In genomic region chr1:155322953-155323728, GRCh38 we compare ENCODE assay signal across 8 cellular contexts. TPM values are rescaled to one million over a fixed set of nuclear protein-coding genes. Genes with fewer than 3 reads are reported as not detected.
A peak's percentile ranks its signal among the peaks of the same experiment; 100 is the strongest.
DNase-seq lines count a peak whose midpoint lies in the region; ATAC-seq and TF ChIP-seq lines count a peak whose summit lies in the region.

No MANE protein-coding gene starts in this region.

- H3K4me3 ChIP-seq in HL-60 (replicated peaks; ENCODE audit: insufficient read depth, low read length): peak overlapping the region; percentile 94
- peak overlapping the region; percentile 76 for H3K4me3 ChIP-seq in ectodermal cell (ENCODE audit: insufficient read depth, low read depth, low read length)
- H3K4me3 ChIP-seq in lung: peak overlapping the region; percentile 78

- peak; percentile 64 for ATAC-seq in lung (ENCODE audit: insufficient read depth, low FRiP score)

- 0% methylated on average over 58 of the region's 58 CpGs for WGBS in ectodermal cell, 2 experiments
- WGBS in lung, 2 donors: 1% methylated on average over 45 to 58 of the region's 58 CpGs

- H3K27me3 ChIP-seq in HL-60 (ENCODE audit: insufficient read depth, poor library complexity, severe bottlenecking) (no peaks in the 10 kb centered on the region), ectodermal cell (ENCODE audit: control insufficient read depth, insufficient read depth, low read length, poor library complexity, severe bottlenecking) (peaks cover 7% of the 10 kb centered on the region), lung (ENCODE audit: control insufficient read depth, insufficient read depth) (no peaks in the 10 kb centered on the region)

- H3K9me3 ChIP-seq in ectodermal cell (ENCODE audit: control insufficient read depth, low read length): no peaks in the 10 kb centered on the region
- H3K9me3 ChIP-seq in lung (ENCODE audit: control insufficient read depth in 2 of 2, insufficient read depth in 1 of 2, low read length in 1 of 2): no peaks in the 10 kb centered on the region

- DNase-seq in AG20443 (ENCODE audit: low spot score) (peak; percentile 94), GM19238 (ENCODE audit: insufficient read length, low spot score) (peak; percentile 81), HL-60 (ENCODE audit: low read depth in 1 of 2, low spot score in 1 of 2) (peak; percentile 64 to 80), NCI-H82 treated with DMSO at 0.1 percent for 48 hours (lab: John Stamatoyannopoulos, UW; ENCODE audit: unreplicated experiment) (peak; percentile 89), lung (ENCODE audit: low spot score) (peak; percentile 90)
- peak; percentile 63 to 83 for DNase-seq in activated CD8-positive, alpha-beta memory T cell treated with anti-CD3 and anti-CD28 coated beads for 1 hour (ENCODE audit: extremely low read depth in 1 of 2, low read depth in 1 of 2)
- peak; percentile 83 to 85 for DNase-seq in stimulated activated CD4-positive, alpha-beta T cell treated with anti-CD3 and anti-CD28 coated beads, Interleukin-4, amount 100 ng/mL, for 48 hours (ENCODE audit: low read depth in 2 of 2)

- TF ChIP-seq CTCF in HL-60 (IDR thresholded peaks at IDR 0.05; ENCODE audit: insufficient read depth, low read length) (peak; percentile 54), lung (IDR thresholded peaks at IDR 0.05; ENCODE audit: control extremely low read depth, extremely low read depth) (peak; percentile 83)

- peaks cover 8% of the 10 kb centered on the region for H3K36me3 ChIP-seq in ectodermal cell (ENCODE audit: control insufficient read depth, insufficient read depth, low read length)
- peaks cover 2 to 20% of the 10 kb centered on the region in 2 donors for H3K36me3 ChIP-seq in lung (ENCODE audit: control insufficient read depth in 2 of 2, insufficient read depth in 2 of 2, low read length in 2 of 2)

- peak overlapping the region; percentile 87 for H3K27ac ChIP-seq in HL-60 (replicated peaks)
- H3K27ac ChIP-seq in ectodermal cell (ENCODE audit: insufficient read depth, low read depth, low read length, poor library complexity, severe bottlenecking): peak overlapping the region; percentile 91
- peak overlapping the region; percentile 94 to 95 for H3K27ac ChIP-seq in lung (ENCODE audit: low read depth in 1 of 2, low read length in 1 of 2)

- H3K4me1 ChIP-seq in ectodermal cell (ENCODE audit: control insufficient read depth, insufficient read depth, low read length): peaks cover 23% of the 10 kb centered on the region
- peaks cover 0 to 14% of the 10 kb centered on the region in 2 donors for H3K4me1 ChIP-seq in lung (ENCODE audit: control insufficient read depth in 2 of 2, insufficient read depth in 2 of 2, low read length in 2 of 2)

RNA-seq across cellular contexts. Expression of gene RUSC1, which starts 2.4 kb away (rescaled TPM):
- 53.7 TPM for polyA plus RNA-seq in ectodermal cell (2013, experiment 1 of 4)
- polyA plus RNA-seq in ectodermal cell (2013, experiment 2 of 4): 50.2 TPM
- 43.7 TPM for polyA plus RNA-seq in ectodermal cell (2013, experiment 3 of 4)
- polyA plus RNA-seq in ectodermal cell (2013, experiment 4 of 4): 45.8 TPM
- total RNA-seq in lung: 10 to 100 TPM; 25.0 to 37.7 TPM
- polyA plus RNA-seq in lung: 10 to 100 TPM; 18.2 to 20.6 TPM

RNA-seq across cellular contexts. Expression of gene FDPS, which starts 14.5 kb away (rescaled TPM):
- polyA plus RNA-seq in ectodermal cell (2013, experiment 1 of 4): 312 TPM
- polyA plus RNA-seq in ectodermal cell (2013, experiment 2 of 4): 275 TPM
- 219 TPM for polyA plus RNA-seq in ectodermal cell (2013, experiment 3 of 4)
- 213 TPM for polyA plus RNA-seq in ectodermal cell (2013, experiment 4 of 4)
- total RNA-seq in lung: 100 to 1,000 TPM; 193 to 316 TPM
- 100 to 1,000 TPM; 301 to 385 TPM for polyA plus RNA-seq in lung

RNA-seq across cellular contexts. Expression of gene PKLR, which starts 21.9 kb away (rescaled TPM):
- 0.59 TPM for polyA plus RNA-seq in ectodermal cell (2013, experiment 1 of 4)
- 0.41 TPM for polyA plus RNA-seq in ectodermal cell (2013, experiment 2 of 4)
- polyA plus RNA-seq in ectodermal cell (2013, experiment 3 of 4): 0.48 TPM
- 0.36 TPM for polyA plus RNA-seq in ectodermal cell (2013, experiment 4 of 4)
- total RNA-seq in lung: under 1 TPM in 1 of 2 donors, not detected in 1; 0.09 TPM
- under 1 TPM in 1 of 2 donors, not detected in 1; 0.02 TPM for polyA plus RNA-seq in lung

RNA-seq across cellular contexts. Expression of gene HCN3, which starts 45.9 kb away (rescaled TPM):
- polyA plus RNA-seq in ectodermal cell (2013, experiment 1 of 4): 4.9 TPM
- polyA plus RNA-seq in ectodermal cell (2013, experiment 2 of 4): 4.7 TPM
- polyA plus RNA-seq in ectodermal cell (2013, experiment 3 of 4): 4.5 TPM
- polyA plus RNA-seq in ectodermal cell (2013, experiment 4 of 4): 6.8 TPM
- 1 to 10 TPM; 2.2 to 4.7 TPM for total RNA-seq in lung
- 1 to 10 TPM; 1.0 to 2.3 TPM for polyA plus RNA-seq in lung

RNA-seq across cellular contexts. Expression of gene CLK2, which starts 49.8 kb away (rescaled TPM):
- polyA plus RNA-seq in ectodermal cell (2013, experiment 1 of 4): 91.6 TPM
- 87.6 TPM for polyA plus RNA-seq in ectodermal cell (2013, experiment 2 of 4)
- 75.9 TPM for polyA plus RNA-seq in ectodermal cell (2013, experiment 3 of 4)
- 89.8 TPM for polyA plus RNA-seq in ectodermal cell (2013, experiment 4 of 4)
- 10 to 100 TPM; 55.5 to 56.5 TPM for total RNA-seq in lung
- polyA plus RNA-seq in lung: 10 to 100 TPM; 41.1 to 53.0 TPM

Comparison
In these comparisons a context has a peak if more than half of its experiments do, and no peak if none do; other contexts are left out.
1. Peak in every context shown above with its lines: DNase-seq, ATAC-seq, H3K4me3 ChIP-seq and H3K27ac ChIP-seq.